In genomic region chr6:110873981-110874879, GRCh38 we compare ENCODE assay signal across 1 cellular context.
TF ChIP-seq lines count a peak whose summit lies in the region.

TSS of gene AMD1 (plus strand) at chr6:110874785. CDS start at chr6:110875106, 321 bp downstream.

TF ChIP-seq in HepG2, 621 proteins besides CTCF, POLR2A, EP300 and RAD21 (continued from another document and continues in another):
- TF ChIP-seq, protein P1, sequence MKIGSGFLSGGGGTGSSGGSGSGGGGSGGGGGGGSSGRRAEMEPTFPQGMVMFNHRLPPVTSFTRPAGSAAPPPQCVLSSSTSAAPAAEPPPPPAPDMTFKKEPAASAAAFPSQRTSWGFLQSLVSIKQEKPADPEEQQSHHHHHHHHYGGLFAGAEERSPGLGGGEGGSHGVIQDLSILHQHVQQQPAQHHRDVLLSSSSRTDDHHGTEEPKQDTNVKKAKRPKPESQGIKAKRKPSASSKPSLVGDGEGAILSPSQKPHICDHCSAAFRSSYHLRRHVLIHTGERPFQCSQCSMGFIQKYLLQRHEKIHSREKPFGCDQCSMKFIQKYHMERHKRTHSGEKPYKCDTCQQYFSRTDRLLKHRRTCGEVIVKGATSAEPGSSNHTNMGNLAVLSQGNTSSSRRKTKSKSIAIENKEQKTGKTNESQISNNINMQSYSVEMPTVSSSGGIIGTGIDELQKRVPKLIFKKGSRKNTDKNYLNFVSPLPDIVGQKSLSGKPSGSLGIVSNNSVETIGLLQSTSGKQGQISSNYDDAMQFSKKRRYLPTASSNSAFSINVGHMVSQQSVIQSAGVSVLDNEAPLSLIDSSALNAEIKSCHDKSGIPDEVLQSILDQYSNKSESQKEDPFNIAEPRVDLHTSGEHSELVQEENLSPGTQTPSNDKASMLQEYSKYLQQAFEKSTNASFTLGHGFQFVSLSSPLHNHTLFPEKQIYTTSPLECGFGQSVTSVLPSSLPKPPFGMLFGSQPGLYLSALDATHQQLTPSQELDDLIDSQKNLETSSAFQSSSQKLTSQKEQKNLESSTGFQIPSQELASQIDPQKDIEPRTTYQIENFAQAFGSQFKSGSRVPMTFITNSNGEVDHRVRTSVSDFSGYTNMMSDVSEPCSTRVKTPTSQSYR (CRISPR knock-in tag; IDR thresholded peaks at IDR 0.05; ENCODE audit: borderline replicate concordance): peak; percentile 52; the same call in 1 of the 2 replicates
- TF ChIP-seq ZNF891 (CRISPR knock-in tag; IDR thresholded peaks at IDR 0.05) (no peak), ZNF598 (CRISPR knock-in tag; IDR thresholded peaks at IDR 0.05; ENCODE audit: borderline replicate concordance) (no peak; the same call in 1 of the 2 replicates), ARNT2 (CRISPR knock-in tag; IDR thresholded peaks at IDR 0.05; ENCODE audit: low read depth) (no peak; the same call in 1 of the 2 replicates), ZNF138 (CRISPR knock-in tag; IDR thresholded peaks at IDR 0.05; ENCODE audit: low read depth) (no peak), ZZZ3 (CRISPR knock-in tag; IDR thresholded peaks at IDR 0.05; ENCODE audit: borderline replicate concordance) (no peak), PITX1 (CRISPR knock-in tag; IDR thresholded peaks at IDR 0.05) (peak; percentile 80; the same call in 1 of the 2 replicates), HMG20B (CRISPR knock-in tag; conservative IDR thresholded peaks at IDR 0.05) (no peak), TCF7L2 (IDR thresholded peaks at IDR 0.05; ENCODE audit: low read depth, low read length) (no peak), SMARCC2 (IDR thresholded peaks at IDR 0.05) (no peak), ZNF83 (CRISPR knock-in tag; IDR thresholded peaks at IDR 0.05; ENCODE audit: borderline replicate concordance) (no peak), AGO2 (optimal IDR thresholded peaks at IDR 0.05; ENCODE audit: low read depth, low read length) (no peak), ZSCAN12 (CRISPR knock-in tag; IDR thresholded peaks at IDR 0.05) (peak; percentile 17; the same call in 1 of the 2 replicates), HNF1B (CRISPR knock-in tag; IDR thresholded peaks at IDR 0.05) (peak; percentile 31; the same call in 1 of the 2 replicates), ZMYM4 (CRISPR knock-in tag; IDR thresholded peaks at IDR 0.05) (peak; percentile 97), ZNF644 (CRISPR knock-in tag; IDR thresholded peaks at IDR 0.05; ENCODE audit: low read depth) (no peak), NFKBIZ (CRISPR knock-in tag; IDR thresholded peaks at IDR 0.05) (peak; percentile 87; the same call in 1 of the 2 replicates), BORCS8-MEF2B (CRISPR knock-in tag; IDR thresholded peaks at IDR 0.05) (peak; percentile 63), ZNF616 (CRISPR knock-in tag; IDR thresholded peaks at IDR 0.05; ENCODE audit: low read depth) (0 out of 2 replicates have a peak, but pooled peaks have one; percentile 52), SNAI1 (CRISPR knock-in tag; IDR thresholded peaks at IDR 0.05; ENCODE audit: borderline replicate concordance) (no peak), RBFOX2 (IDR thresholded peaks at IDR 0.05; ENCODE audit: low read depth, low read length) (peak; percentile 88), CREM (IDR thresholded peaks at IDR 0.05) (peak; percentile 91), CREM (CRISPR knock-in tag; IDR thresholded peaks at IDR 0.05) (no peak; the same call in 1 of the 2 replicates), ZNF512B (CRISPR knock-in tag; IDR thresholded peaks at IDR 0.05; ENCODE audit: borderline replicate concordance) (no peak), ZNF17 (CRISPR knock-in tag; IDR thresholded peaks at IDR 0.05) (no peak), ZNF577 (CRISPR knock-in tag; IDR thresholded peaks at IDR 0.05; ENCODE audit: borderline replicate concordance, low read depth) (no peak), ZNF549 (CRISPR knock-in tag; IDR thresholded peaks at IDR 0.05) (no peak), HNF4A (CRISPR knock-in tag; IDR thresholded peaks at IDR 0.05) (no peak), KLF13 (CRISPR knock-in tag; IDR thresholded peaks at IDR 0.05) (no peak), AGO1 (IDR thresholded peaks at IDR 0.05; ENCODE audit: low read depth, low read length, poor library complexity, severe bottlenecking) (no peak), TIGD3 (CRISPR knock-in tag; IDR thresholded peaks at IDR 0.05; ENCODE audit: borderline replicate concordance) (no peak), SIX4 (CRISPR knock-in tag; IDR thresholded peaks at IDR 0.05) (peak; percentile 43; the same call in 1 of the 2 replicates), RARG (CRISPR knock-in tag; IDR thresholded peaks at IDR 0.05; ENCODE audit: low read depth) (no peak), ZFP1 (CRISPR knock-in tag; IDR thresholded peaks at IDR 0.05) (peak; percentile 62; the same call in 1 of the 2 replicates), TOPORS (CRISPR knock-in tag; IDR thresholded peaks at IDR 0.05) (no peak; the same call in 1 of the 2 replicates)
- TF ChIP-seq, protein P2, sequence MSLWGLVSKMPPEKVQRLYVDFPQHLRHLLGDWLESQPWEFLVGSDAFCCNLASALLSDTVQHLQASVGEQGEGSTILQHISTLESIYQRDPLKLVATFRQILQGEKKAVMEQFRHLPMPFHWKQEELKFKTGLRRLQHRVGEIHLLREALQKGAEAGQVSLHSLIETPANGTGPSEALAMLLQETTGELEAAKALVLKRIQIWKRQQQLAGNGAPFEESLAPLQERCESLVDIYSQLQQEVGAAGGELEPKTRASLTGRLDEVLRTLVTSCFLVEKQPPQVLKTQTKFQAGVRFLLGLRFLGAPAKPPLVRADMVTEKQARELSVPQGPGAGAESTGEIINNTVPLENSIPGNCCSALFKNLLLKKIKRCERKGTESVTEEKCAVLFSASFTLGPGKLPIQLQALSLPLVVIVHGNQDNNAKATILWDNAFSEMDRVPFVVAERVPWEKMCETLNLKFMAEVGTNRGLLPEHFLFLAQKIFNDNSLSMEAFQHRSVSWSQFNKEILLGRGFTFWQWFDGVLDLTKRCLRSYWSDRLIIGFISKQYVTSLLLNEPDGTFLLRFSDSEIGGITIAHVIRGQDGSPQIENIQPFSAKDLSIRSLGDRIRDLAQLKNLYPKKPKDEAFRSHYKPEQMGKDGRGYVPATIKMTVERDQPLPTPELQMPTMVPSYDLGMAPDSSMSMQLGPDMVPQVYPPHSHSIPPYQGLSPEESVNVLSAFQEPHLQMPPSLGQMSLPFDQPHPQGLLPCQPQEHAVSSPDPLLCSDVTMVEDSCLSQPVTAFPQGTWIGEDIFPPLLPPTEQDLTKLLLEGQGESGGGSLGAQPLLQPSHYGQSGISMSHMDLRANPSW (CRISPR knock-in tag; IDR thresholded peaks at IDR 0.05; ENCODE audit: borderline replicate concordance): peak; percentile 12; the same call in 1 of the 2 replicates
- TF ChIP-seq, protein P3, sequence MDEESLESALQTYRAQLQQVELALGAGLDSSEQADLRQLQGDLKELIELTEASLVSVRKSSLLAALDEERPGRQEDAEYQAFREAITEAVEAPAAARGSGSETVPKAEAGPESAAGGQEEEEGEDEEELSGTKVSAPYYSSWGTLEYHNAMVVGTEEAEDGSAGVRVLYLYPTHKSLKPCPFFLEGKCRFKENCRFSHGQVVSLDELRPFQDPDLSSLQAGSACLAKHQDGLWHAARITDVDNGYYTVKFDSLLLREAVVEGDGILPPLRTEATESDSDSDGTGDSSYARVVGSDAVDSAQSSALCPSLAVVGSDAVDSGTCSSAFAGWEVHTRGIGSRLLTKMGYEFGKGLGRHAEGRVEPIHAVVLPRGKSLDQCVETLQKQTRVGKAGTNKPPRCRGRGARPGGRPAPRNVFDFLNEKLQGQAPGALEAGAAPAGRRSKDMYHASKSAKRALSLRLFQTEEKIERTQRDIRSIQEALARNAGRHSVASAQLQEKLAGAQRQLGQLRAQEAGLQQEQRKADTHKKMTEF (CRISPR knock-in tag; IDR thresholded peaks at IDR 0.05): peak; percentile 59; the same call in 1 of the 2 replicates
- TF ChIP-seq, protein P4, sequence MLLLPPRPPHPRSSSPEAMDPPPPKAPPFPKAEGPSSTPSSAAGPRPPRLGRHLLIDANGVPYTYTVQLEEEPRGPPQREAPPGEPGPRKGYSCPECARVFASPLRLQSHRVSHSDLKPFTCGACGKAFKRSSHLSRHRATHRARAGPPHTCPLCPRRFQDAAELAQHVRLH (CRISPR knock-in tag; IDR thresholded peaks at IDR 0.05; ENCODE audit: borderline replicate concordance, low read depth): peak; percentile 97; the same call in 1 of the 2 replicates
- TF ChIP-seq, protein P5, sequence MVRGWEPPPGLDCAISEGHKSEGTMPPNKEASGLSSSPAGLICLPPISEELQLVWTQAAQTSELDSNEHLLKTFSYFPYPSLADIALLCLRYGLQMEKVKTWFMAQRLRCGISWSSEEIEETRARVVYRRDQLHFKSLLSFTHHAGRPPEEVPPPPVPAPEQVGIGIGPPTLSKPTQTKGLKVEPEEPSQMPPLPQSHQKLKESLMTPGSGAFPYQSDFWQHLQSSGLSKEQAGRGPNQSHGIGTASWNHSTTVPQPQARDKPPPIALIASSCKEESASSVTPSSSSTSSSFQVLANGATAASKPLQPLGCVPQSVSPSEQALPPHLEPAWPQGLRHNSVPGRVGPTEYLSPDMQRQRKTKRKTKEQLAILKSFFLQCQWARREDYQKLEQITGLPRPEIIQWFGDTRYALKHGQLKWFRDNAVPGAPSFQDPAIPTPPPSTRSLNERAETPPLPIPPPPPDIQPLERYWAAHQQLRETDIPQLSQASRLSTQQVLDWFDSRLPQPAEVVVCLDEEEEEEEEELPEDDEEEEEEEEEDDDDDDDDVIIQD (CRISPR knock-in tag; IDR thresholded peaks at IDR 0.05; ENCODE audit: low read depth): peak; percentile 70; the same call in 1 of the 2 replicates
- TF ChIP-seq, protein P6, sequence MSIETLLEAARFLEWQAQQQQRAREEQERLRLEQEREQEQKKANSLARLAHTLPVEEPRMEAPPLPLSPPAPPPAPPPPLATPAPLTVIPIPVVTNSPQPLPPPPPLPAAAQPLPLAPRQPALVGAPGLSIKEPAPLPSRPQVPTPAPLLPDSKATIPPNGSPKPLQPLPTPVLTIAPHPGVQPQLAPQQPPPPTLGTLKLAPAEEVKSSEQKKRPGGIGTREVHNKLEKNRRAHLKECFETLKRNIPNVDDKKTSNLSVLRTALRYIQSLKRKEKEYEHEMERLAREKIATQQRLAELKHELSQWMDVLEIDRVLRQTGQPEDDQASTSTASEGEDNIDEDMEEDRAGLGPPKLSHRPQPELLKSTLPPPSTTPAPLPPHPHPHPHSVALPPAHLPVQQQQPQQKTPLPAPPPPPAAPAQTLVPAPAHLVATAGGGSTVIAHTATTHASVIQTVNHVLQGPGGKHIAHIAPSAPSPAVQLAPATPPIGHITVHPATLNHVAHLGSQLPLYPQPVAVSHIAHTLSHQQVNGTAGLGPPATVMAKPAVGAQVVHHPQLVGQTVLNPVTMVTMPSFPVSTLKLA (IDR thresholded peaks at IDR 0.05): 0 out of 2 replicates have a peak, but pooled peaks have one; percentile 5
- TF ChIP-seq, protein P7, sequence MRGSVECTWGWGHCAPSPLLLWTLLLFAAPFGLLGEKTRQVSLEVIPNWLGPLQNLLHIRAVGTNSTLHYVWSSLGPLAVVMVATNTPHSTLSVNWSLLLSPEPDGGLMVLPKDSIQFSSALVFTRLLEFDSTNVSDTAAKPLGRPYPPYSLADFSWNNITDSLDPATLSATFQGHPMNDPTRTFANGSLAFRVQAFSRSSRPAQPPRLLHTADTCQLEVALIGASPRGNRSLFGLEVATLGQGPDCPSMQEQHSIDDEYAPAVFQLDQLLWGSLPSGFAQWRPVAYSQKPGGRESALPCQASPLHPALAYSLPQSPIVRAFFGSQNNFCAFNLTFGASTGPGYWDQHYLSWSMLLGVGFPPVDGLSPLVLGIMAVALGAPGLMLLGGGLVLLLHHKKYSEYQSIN (CRISPR knock-in tag; IDR thresholded peaks at IDR 0.05; ENCODE audit: borderline replicate concordance): no peak
- TF ChIP-seq, protein P8, sequence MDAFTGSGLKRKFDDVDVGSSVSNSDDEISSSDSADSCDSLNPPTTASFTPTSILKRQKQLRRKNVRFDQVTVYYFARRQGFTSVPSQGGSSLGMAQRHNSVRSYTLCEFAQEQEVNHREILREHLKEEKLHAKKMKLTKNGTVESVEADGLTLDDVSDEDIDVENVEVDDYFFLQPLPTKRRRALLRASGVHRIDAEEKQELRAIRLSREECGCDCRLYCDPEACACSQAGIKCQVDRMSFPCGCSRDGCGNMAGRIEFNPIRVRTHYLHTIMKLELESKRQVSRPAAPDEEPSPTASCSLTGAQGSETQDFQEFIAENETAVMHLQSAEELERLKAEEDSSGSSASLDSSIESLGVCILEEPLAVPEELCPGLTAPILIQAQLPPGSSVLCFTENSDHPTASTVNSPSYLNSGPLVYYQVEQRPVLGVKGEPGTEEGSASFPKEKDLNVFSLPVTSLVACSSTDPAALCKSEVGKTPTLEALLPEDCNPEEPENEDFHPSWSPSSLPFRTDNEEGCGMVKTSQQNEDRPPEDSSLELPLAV (CRISPR knock-in tag; conservative IDR thresholded peaks at IDR 0.05; ENCODE audit: low read depth): no peak
